22 cellular contexts compared by ENCODE assay signal in the genomic region with DNA sequence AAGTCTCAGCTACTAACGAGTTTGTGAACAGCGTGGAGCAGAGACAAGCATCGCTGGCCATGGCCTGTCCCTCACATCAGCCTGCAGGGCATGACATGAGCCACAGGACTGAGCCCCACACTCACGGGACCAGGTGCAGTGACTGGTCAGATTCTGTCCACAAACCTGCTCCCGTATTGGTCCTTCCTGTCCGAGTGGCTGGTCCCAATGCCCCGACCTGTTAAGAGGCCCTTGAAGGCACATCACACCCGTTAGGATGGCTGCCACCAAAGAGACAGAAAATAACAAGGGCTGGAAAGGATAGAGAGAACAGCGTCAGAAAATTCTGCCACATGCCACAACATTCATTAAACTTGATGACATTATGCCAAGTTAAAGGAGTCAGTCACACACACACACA.
DNase-seq lines count a peak whose midpoint lies in the region; ATAC-seq and TF ChIP-seq lines count a peak whose summit lies in the region.
"Had no signal": no experiment of that assay in that cellular context is flagged by ENCODE, and none has a peak within 500 bp of the region (broad histone marks: within the 10 kb centered on the region; RNA-seq: fewer than 3 reads in every experiment).

No MANE protein-coding gene starts in this region.

- H3K4me1 ChIP-seq in neuronal stem cell (ENCODE audit: control insufficient read depth in 2 of 2, insufficient read depth in 1 of 2, low read depth in 1 of 2, low read length in 2 of 2), result peaks cover 0 to 4% of the 10 kb centered on the region in 2 donors
- H3K4me1 ChIP-seq: A549; BE2C; BLaER1 treated with 17β-estradiol and CSF1 and Interleukin-3, amounts not matched to agents 10 nM and 100 nM had no signal

- peak overlapping the region; percentile 9 for H2BK15ac ChIP-seq in neuronal stem cell (ENCODE audit: low read length)

- H3K27me3 Mint-ChIP-seq in CD14-positive monocyte (ENCODE audit: low read depth in 3 of 3), result peaks cover 0 to 10% (median 10%) of the 10 kb centered on the region in 3 donors
- peaks cover 3% of the 10 kb centered on the region for H3K27me3 Mint-ChIP-seq in brain

- H3K27ac ChIP-seq in neural cell (ENCODE audit: low read length) (no peak overlapping the region), neuronal stem cell (replicated peaks; ENCODE audit: low read length) (no peak overlapping the region)
- H3K27ac ChIP-seq: A549; BLaER1 treated with 17β-estradiol and CSF1 and Interleukin-3, amounts not matched to agents 10 nM and 100 nM had no signal

- H3K79me2 ChIP-seq in neural cell (replicated peaks; ENCODE audit: insufficient read depth, low read length), result no peaks in the 10 kb centered on the region

- H3K27ac Mint-ChIP-seq in CD14-positive monocyte, result no peak overlapping the region
- peak overlapping the region in 4 of 5 experiments; percentile 29 to 71 (median 38) for H3K27ac Mint-ChIP-seq in brain
- H3K27ac Mint-ChIP-seq: CD4-positive, alpha-beta memory T cell; GM23338; H9 had no signal

- peak overlapping the region; percentile 13 for H2BK5ac ChIP-seq in neuronal stem cell (ENCODE audit: low read length)

- H3K4ac ChIP-seq in neuronal stem cell (ENCODE audit: low read length), result no peak overlapping the region

- H2AK5ac ChIP-seq in neuronal stem cell (ENCODE audit: low read depth, low read length), result peak overlapping the region; percentile 90

- H3K9me3 ChIP-seq in neural cell (ENCODE audit: low read length), result no peaks in the 10 kb centered on the region
- no peaks in the 10 kb centered on the region for H3K9me3 ChIP-seq in neuronal stem cell (replicated peaks in 1 of 2; ENCODE audit: control insufficient read depth in 2 of 2, insufficient read depth in 1 of 2, low read depth in 1 of 2, low read length in 2 of 2)
- H3K9me3 ChIP-seq: A549; BE2C; BLaER1 treated with 17β-estradiol and CSF1 and Interleukin-3, amounts not matched to agents 10 nM and 100 nM had no signal

- H3K36me3 Mint-ChIP-seq in CD14-positive monocyte, result no peaks in the 10 kb centered on the region
- no peaks in the 10 kb centered on the region for H3K36me3 Mint-ChIP-seq in brain
- H3K36me3 Mint-ChIP-seq: CD4-positive, alpha-beta memory T cell had no signal

- H3K4me2 ChIP-seq in neural cell (ENCODE audit: low read length), result no peak overlapping the region
- no peak overlapping the region for H3K4me2 ChIP-seq in neuronal stem cell (ENCODE audit: insufficient read depth, low read length, poor library complexity, severe bottlenecking)
- H3K4me2 ChIP-seq: A549; BLaER1 treated with 17β-estradiol and CSF1 and Interleukin-3, amounts not matched to agents 10 nM and 100 nM; GM23338 had no signal

- no CpG with 5 or more reads among the region's 9 CpGs for WGBS in neuronal stem cell (ENCODE audit: extremely low coverage in 2 of 2, insufficient read length in 2 of 2, insufficient replicate concordance in 1 of 2), 2 donors

- no peaks in the 10 kb centered on the region for H3K79me1 ChIP-seq in neuronal stem cell (ENCODE audit: low read depth, low read length)

- H3K4me1 Mint-ChIP-seq in CD14-positive monocyte, result no peaks in the 10 kb centered on the region
- peaks cover 58% of the 10 kb centered on the region for H3K4me1 Mint-ChIP-seq in brain
- H3K4me1 Mint-ChIP-seq: CD4-positive, alpha-beta memory T cell; GM23338 had no signal

- H2AFZ ChIP-seq in neural cell (ENCODE audit: low read depth, low read length), result no peak overlapping the region
- no peak overlapping the region for H2AFZ ChIP-seq in neuronal stem cell (ENCODE audit: low read length)
- H2AFZ ChIP-seq: GM23338 had no signal

- no peaks in the 10 kb centered on the region for H3K9me3 Mint-ChIP-seq in CD14-positive monocyte
- H3K9me3 Mint-ChIP-seq in brain, result peaks cover 0 to 2% (median 0%) of the 10 kb centered on the region in 5 experiments
- H3K9me3 Mint-ChIP-seq: GM23338, H9 had no signal

- TF ChIP-seq CTCF in CD14-positive monocyte (IDR thresholded peaks at IDR 0.05) (no peak), brain (conservative IDR thresholded peaks at IDR 0.05) (no peak), neural cell (IDR thresholded peaks at IDR 0.05; ENCODE audit: poor library complexity, severe bottlenecking) (no peak)

- peak; percentile 38 for DNase-seq in CD14-positive monocyte (ENCODE audit: low spot score)
- DNase-seq in neuronal stem cell (ENCODE audit: low spot score), result no peak
- DNase-seq in SKM-1 (lab: John Stamatoyannopoulos, UW; ENCODE audit: unreplicated experiment), result no peak
- DNase-seq: 8988T; ACHN; AML-193; BE2C; Calu3; CD4-positive, alpha-beta memory T cell; COR-L47; DMS53; GF-D8; H9 had no signal

- H3F3A ChIP-seq in neural cell (ENCODE audit: insufficient read depth, low read length, poor library complexity, severe bottlenecking), result no peaks in the 10 kb centered on the region

- intact Hi-C loops in CD14-positive monocyte (cut with micrococcal nuclease), result no loop called here

- peak overlapping the region; percentile 59 for H3K18ac ChIP-seq in neuronal stem cell (ENCODE audit: low read length)

- no peak for TF ChIP-seq RAD21 in neural cell (conservative IDR thresholded peaks at IDR 0.05)

- no peak overlapping the region for H4K8ac ChIP-seq in neuronal stem cell (ENCODE audit: low read depth, low read length)

- H3K23ac ChIP-seq in neuronal stem cell (ENCODE audit: low read depth, low read length, poor library complexity), result no peak overlapping the region

- H3K9ac ChIP-seq in neural cell (ENCODE audit: low read length) (no peak overlapping the region), neuronal stem cell (ENCODE audit: low read depth, low read length, poor library complexity) (peak overlapping the region; percentile 30)
- H3K9ac ChIP-seq: BLaER1 treated with 17β-estradiol and CSF1 and Interleukin-3, amounts not matched to agents 10 nM and 100 nM had no signal

- no peak overlapping the region for H3K4me3 Mint-ChIP-seq in CD14-positive monocyte
- H3K4me3 Mint-ChIP-seq in brain, result no peak overlapping the region
- H3K4me3 Mint-ChIP-seq: CD4-positive, alpha-beta memory T cell; GM23338; H9 had no signal

- H3K27me3 ChIP-seq in neural cell (ENCODE audit: insufficient read depth, low read depth, low read length) (no peaks in the 10 kb centered on the region), neuronal stem cell (ENCODE audit: control insufficient read depth in 3 of 3, insufficient read depth in 3 of 3, low read depth in 1 of 3, low read length in 3 of 3) (no peaks in the 10 kb centered on the region)
- H3K27me3 ChIP-seq: BE2C; BLaER1 treated with 17β-estradiol and CSF1 and Interleukin-3, amounts not matched to agents 10 nM and 100 nM had no signal

- no peak for ATAC-seq in HG03139 (IDR thresholded peaks at IDR 0.05; ENCODE audit: unreplicated experiment)
- no peak for ATAC-seq in HG02642 (IDR thresholded peaks at IDR 0.05; ENCODE audit: poor library complexity, unreplicated experiment)
- ATAC-seq in HG02610 (IDR thresholded peaks at IDR 0.05; ENCODE audit: unreplicated experiment), result no peak
- ATAC-seq: GM23338, HCT116 had no signal

- no peak overlapping the region for H2BK120ac ChIP-seq in neuronal stem cell (ENCODE audit: low read depth, low read length)

- H3K4me3 ChIP-seq in neural cell (ENCODE audit: low read length), result no peak overlapping the region
- H3K4me3 ChIP-seq in neuronal stem cell (ENCODE audit: low read length in 2 of 2), result no peak overlapping the region
- H3K4me3 ChIP-seq: A549; BLaER1 treated with 17β-estradiol and CSF1 and Interleukin-3, amounts not matched to agents 10 nM and 100 nM; GM23338 had no signal

- H2BK12ac ChIP-seq in neuronal stem cell (ENCODE audit: low read length), result peak overlapping the region; percentile 46

- no peaks in the 10 kb centered on the region for H3K9me2 ChIP-seq in neural cell (ENCODE audit: insufficient read depth, low read length)

- H3K36me3 ChIP-seq in neural cell (ENCODE audit: insufficient read depth, low read length), result no peaks in the 10 kb centered on the region
- no peaks in the 10 kb centered on the region for H3K36me3 ChIP-seq in neuronal stem cell (replicated peaks in 1 of 2; ENCODE audit: control insufficient read depth in 2 of 2, insufficient read depth in 2 of 2, low read length in 2 of 2)
- H3K36me3 ChIP-seq: BE2C; BLaER1 treated with 17β-estradiol and CSF1 and Interleukin-3, amounts not matched to agents 10 nM and 100 nM had no signal

- H4K20me1 ChIP-seq in neural cell (ENCODE audit: insufficient read depth), result no peaks in the 10 kb centered on the region
- H4K20me1 ChIP-seq: BLaER1 treated with 17β-estradiol and CSF1 and Interleukin-3, amounts not matched to agents 10 nM and 100 nM had no signal

- H3K14ac ChIP-seq in neuronal stem cell (ENCODE audit: low read length), result peak overlapping the region; percentile 47

- TF ChIP-seq EP300 in neural cell (conservative IDR thresholded peaks at IDR 0.05; ENCODE audit: poor library complexity, severe bottlenecking), result peak; percentile 22

- no peak overlapping the region for H4K91ac ChIP-seq in neuronal stem cell (ENCODE audit: low read depth, low read length, poor library complexity)

TF ChIP-seq in neural cell, 6 proteins besides CTCF, POLR2A, EP300 and RAD21 (continues in another document):
- TF ChIP-seq POLR2AphosphoS5 (IDR thresholded peaks at IDR 0.05) (no peak), EZH2 (IDR thresholded peaks at IDR 0.05; ENCODE audit: borderline replicate concordance, insufficient read depth, low read length, poor library complexity, severe bottlenecking) (no peak), TAF1 (IDR thresholded peaks at IDR 0.05; ENCODE audit: low read depth) (no peak), SMC3 (conservative IDR thresholded peaks at IDR 0.05; ENCODE audit: poor library complexity) (no peak), MXI1 (conservative IDR thresholded peaks at IDR 0.05; ENCODE audit: poor library complexity, severe bottlenecking) (no peak)

Comparison
In these comparisons a context has a peak if more than half of its experiments do, and no peak if none do; other contexts are left out.
1. H3K27ac Mint-ChIP-seq: peak in brain (4 of 5); none in CD14-positive monocyte (0 of 7).